17 cellular contexts compared by ENCODE assay signal in genomic region chr6:36970892-36971842, GRCh38. TPM values are rescaled to one million over a fixed set of nuclear protein-coding genes. Genes with fewer than 3 reads are reported as not detected.
A peak's percentile ranks its signal among the peaks of the same experiment; 100 is the strongest.
DNase-seq lines count a peak whose midpoint lies in the region; ATAC-seq and TF ChIP-seq lines count a peak whose summit lies in the region.
"Had no signal": no experiment of that assay in that cellular context is flagged by ENCODE, and none has a peak within 500 bp of the region (broad histone marks: within the 10 kb centered on the region; RNA-seq: fewer than 3 reads in every experiment).

No MANE protein-coding gene starts in this region.

- H3K4me3 ChIP-seq in heart left ventricle (no peak overlapping the region), right atrium auricular region (no peak overlapping the region), vagina (no peak overlapping the region)
- H3K4me3 ChIP-seq: right lobe of liver, SJCRH30 had no signal

- WGBS in heart left ventricle, 4 donors: 55 to 68% (median 63%) methylated on average over 17 of the region's 17 CpGs

- DNase-seq in heart left ventricle: no peak
- DNase-seq in Right ventricle myocardium inferior (ENCODE audit: missing footprints): no peak
- DNase-seq in RWPE1 (ENCODE audit: low spot score): no peak
- DNase-seq in right atrium auricular region (ENCODE audit: low spot score): no peak
- DNase-seq in vagina (ENCODE audit: extremely low spot score in 2 of 2): no peak
- DNase-seq in ACHN: no peak
- DNase-seq in GM19238 (ENCODE audit: insufficient read length, low spot score): no peak
- DNase-seq: activated CD4-positive, alpha-beta T cell treated with anti-CD3 and anti-CD28 coated beads for 4 hours; Calu3; central memory CD4-positive, alpha-beta T cell; effector memory CD8-positive, alpha-beta T cell; MM.1S; NCI-H187; NCI-H526 treated with DMSO at 0.1 percent for 48 hours; right lobe of liver; SJCRH30; T-helper 9 cell had no signal

- TF ChIP-seq CTCF in heart left ventricle (IDR thresholded peaks at IDR 0.05) (no peak), RWPE1 (conservative IDR thresholded peaks at IDR 0.05; ENCODE audit: low read depth) (no peak), right atrium auricular region (IDR thresholded peaks at IDR 0.05) (no peak), vagina (IDR thresholded peaks at IDR 0.05) (no peak)

- no peaks in the 10 kb centered on the region for H3K27me3 ChIP-seq in heart left ventricle
- H3K27me3 ChIP-seq in right atrium auricular region: no peaks in the 10 kb centered on the region
- no peaks in the 10 kb centered on the region for H3K27me3 ChIP-seq in vagina
- H3K27me3 ChIP-seq: right lobe of liver, SJCRH30 had no signal

- H3K9me3 ChIP-seq in heart left ventricle (no peaks in the 10 kb centered on the region), right atrium auricular region (no peaks in the 10 kb centered on the region), vagina (no peaks in the 10 kb centered on the region)
- H3K9me3 ChIP-seq: right lobe of liver, SJCRH30 had no signal

- intact Hi-C loops in heart left ventricle (cut with DNase I): loop anchor here in 4 of 10 donors (5.0 to 10.0 kb wide), 4 partner anchors 54 to 346 kb away; no protein-coding TSS in a partner anchor
- intact Hi-C loops in Right ventricle myocardium inferior (cut with DNase I): loop anchor here (5.0 kb wide), 1 partner anchor 64 kb away; no protein-coding TSS in a partner anchor
- intact Hi-C loops in vagina (cut with DNase I): no loop called here

- CTCF ChIA-PET in RWPE1 (lab: Yijun Ruan, JAX): interaction anchor here (0.7 kb wide), 1 partner anchor 48 kb away, joined by 3 read pairs; no protein-coding TSS in a partner anchor

- peak in 1 of 4 donors; percentile 3 for ATAC-seq in heart left ventricle
- no peak for ATAC-seq in Right ventricle myocardium inferior
- ATAC-seq: effector memory CD8-positive, alpha-beta T cell had no signal

- TF ChIP-seq POLR2A in heart left ventricle (IDR thresholded peaks at IDR 0.05) (no peak), vagina (IDR thresholded peaks at IDR 0.05) (no peak)

- H3K27ac ChIP-seq in heart left ventricle: peak overlapping the region in 11 of 12 donors; percentile 13 to 83 (median 74)
- peak overlapping the region; percentile 93 for H3K27ac ChIP-seq in RWPE1
- peak overlapping the region; percentile 56 to 70 for H3K27ac ChIP-seq in right atrium auricular region
- peak overlapping the region; percentile 79 for H3K27ac ChIP-seq in vagina
- H3K27ac ChIP-seq: right lobe of liver, SJCRH30 had no signal

- POLR2A ChIA-PET in RWPE1 (lab: Yijun Ruan, JAX; ENCODE audit: low non-redundant PET): no interaction called here

- H3K36me3 ChIP-seq in heart left ventricle: peaks cover 0 to 99% (median 95%) of the 10 kb centered on the region in 9 donors
- peaks cover 92% of the 10 kb centered on the region for H3K36me3 ChIP-seq in right atrium auricular region
- H3K36me3 ChIP-seq in vagina: peaks cover 0 to 87% of the 10 kb centered on the region in 2 donors

- in situ Hi-C loops in ACHN (cut with HindIII; ENCODE audit: low pct_ligation_motif_present, low pct_unique_long_range_greater_than_20kb, low sequenced_read_pairs): no loop called here

- peaks cover 3 to 92% (median 42%) of the 10 kb centered on the region in 12 donors for H3K4me1 ChIP-seq in heart left ventricle
- peaks cover 0 to 72% of the 10 kb centered on the region in 2 donors for H3K4me1 ChIP-seq in right atrium auricular region
- peaks cover 62% of the 10 kb centered on the region for H3K4me1 ChIP-seq in vagina
- H3K4me1 ChIP-seq: right lobe of liver had no signal

RNA-seq across cellular contexts. Expression of gene MTCH1, which starts 14.8 kb away (rescaled TPM):
- total RNA-seq in heart left ventricle: 100 to 1,000 TPM; 144 to 320 (median 193) TPM
- polyA plus RNA-seq in heart left ventricle: 100 to 1,000 TPM; 104 to 367 TPM
- 220 TPM for total RNA-seq in Right ventricle myocardium inferior
- total RNA-seq in right atrium auricular region: 100 to 1,000 TPM; 155 to 259 TPM
- 233 TPM for total RNA-seq in vagina

RNA-seq across cellular contexts. Expression of gene PI16, which starts 16.6 kb away (rescaled TPM):
- 10 to 100 TPM in 7 of 9 donors, 1 to 10 TPM in 2; 7.5 to 36.2 (median 12.1) TPM for total RNA-seq in heart left ventricle
- polyA plus RNA-seq in heart left ventricle: 10 to 100 TPM in 1 of 2 donors, 1 to 10 TPM in 1; 5.7 to 23.5 TPM
- total RNA-seq in Right ventricle myocardium inferior: 15.1 TPM
- total RNA-seq in right atrium auricular region: 10 to 100 TPM; 14.2 to 48.5 TPM
- total RNA-seq in vagina: 88.6 TPM
- total RNA-seq: SJCRH30 had no signal

RNA-seq across cellular contexts. Expression of gene FGD2, which starts 34.3 kb away (rescaled TPM):
- total RNA-seq in heart left ventricle (10 to 100 TPM in 2 of 9 donors, 1 to 10 TPM in 7; 1.4 to 45.8 (median 4.9) TPM), Right ventricle myocardium inferior (7.9 TPM), right atrium auricular region (1 to 10 TPM; 4.9 to 8.0 TPM), vagina (20.4 TPM)
- polyA plus RNA-seq in heart left ventricle: 1 to 10 TPM; 4.1 to 6.9 TPM
- total RNA-seq: SJCRH30 had no signal
